ENCODE assay signal across 8 cellular contexts in genomic region chr5:97534166-97534565, GRCh38.
DNase-seq lines count a peak whose midpoint lies in the region; ATAC-seq and TF ChIP-seq lines count a peak whose summit lies in the region.

No MANE protein-coding gene starts in this region.

- no peaks in the 10 kb centered on the region for H3K36me3 Mint-ChIP-seq in neural crest cell (ENCODE audit: low read depth)

- H3K27ac Mint-ChIP-seq in neural crest cell (ENCODE audit: unreplicated experiment): no peak overlapping the region

- intact Hi-C loops in esophagus squamous epithelium (cut with DNase I): loop anchor here (5.0 kb wide), 1 partner anchor 302 kb away; no protein-coding TSS in a partner anchor

- TF ChIP-seq CTCF in esophagus squamous epithelium (IDR thresholded peaks at IDR 0.05): peak in 5 of 6 experiments; percentile 22 to 62 (median 34)
- peak; percentile 76 for TF ChIP-seq CTCF in neural crest cell (conservative IDR thresholded peaks at IDR 0.05)

- no peaks in the 10 kb centered on the region for H3K27me3 Mint-ChIP-seq in neural crest cell (ENCODE audit: low read depth)

- TF ChIP-seq POLR2A in esophagus squamous epithelium (IDR thresholded peaks at IDR 0.05): no peak

- no peaks in the 10 kb centered on the region for H3K27me3 ChIP-seq in esophagus squamous epithelium

- peak; percentile 0 for DNase-seq in NCI-H1694 (lab: John Stamatoyannopoulos, UW)
- no peak for DNase-seq in NCI-H1694 treated with DMSO at 0.1 percent for 48 hours (lab: John Stamatoyannopoulos, UW)
- DNase-seq in SHP77 (lab: John Stamatoyannopoulos, UW): peak; percentile 17 to 18
- no peak for DNase-seq in esophagus squamous epithelium (lab: John Stamatoyannopoulos, UW)
- DNase-seq in neural crest cell (ENCODE audit: low read depth, low spot score): peak; percentile 14
- DNase-seq in stimulated activated CD4-positive, alpha-beta T cell treated with anti-CD3 and anti-CD28 coated beads, Interleukin-2, amount 100 ng/mL, for 24 hours: no peak

- H3K9me3 ChIP-seq in esophagus squamous epithelium: no peaks in the 10 kb centered on the region

- H3K4me1 Mint-ChIP-seq in neural crest cell: peaks cover 28% of the 10 kb centered on the region

- no peak overlapping the region for H3K4me3 Mint-ChIP-seq in neural crest cell

- ATAC-seq in GM21367 (IDR thresholded peaks at IDR 0.05; ENCODE audit: unreplicated experiment): peak; percentile 71
- peak; percentile 61 for ATAC-seq in HG03469 (IDR thresholded peaks at IDR 0.05; ENCODE audit: unreplicated experiment)

- peaks cover 2% of the 10 kb centered on the region for H3K9me3 Mint-ChIP-seq in neural crest cell

- no peak overlapping the region for H3K27ac ChIP-seq in esophagus squamous epithelium

- H3K4me1 ChIP-seq in esophagus squamous epithelium: no peaks in the 10 kb centered on the region

- H3K36me3 ChIP-seq in esophagus squamous epithelium: no peaks in the 10 kb centered on the region

- no peak overlapping the region for H3K4me3 ChIP-seq in esophagus squamous epithelium

Comparison
In these comparisons a context has a peak if more than half of its experiments do, and no peak if none do; other contexts are left out.
1. DNase-seq: peak in NCI-H1694 (single experiment), SHP77 (2 of 2) and neural crest cell (single experiment); none in NCI-H1694 treated with DMSO at 0.1 percent for 48 hours (single experiment), esophagus squamous epithelium (single experiment) and stimulated activated CD4-positive, alpha-beta T cell treated with anti-CD3 and anti-CD28 coated beads, Interleukin-2, amount 100 ng/mL, for 24 hours (0 of 2).